Comparison of ENCODE assay signal across 8 cellular contexts in the genomic region with DNA sequence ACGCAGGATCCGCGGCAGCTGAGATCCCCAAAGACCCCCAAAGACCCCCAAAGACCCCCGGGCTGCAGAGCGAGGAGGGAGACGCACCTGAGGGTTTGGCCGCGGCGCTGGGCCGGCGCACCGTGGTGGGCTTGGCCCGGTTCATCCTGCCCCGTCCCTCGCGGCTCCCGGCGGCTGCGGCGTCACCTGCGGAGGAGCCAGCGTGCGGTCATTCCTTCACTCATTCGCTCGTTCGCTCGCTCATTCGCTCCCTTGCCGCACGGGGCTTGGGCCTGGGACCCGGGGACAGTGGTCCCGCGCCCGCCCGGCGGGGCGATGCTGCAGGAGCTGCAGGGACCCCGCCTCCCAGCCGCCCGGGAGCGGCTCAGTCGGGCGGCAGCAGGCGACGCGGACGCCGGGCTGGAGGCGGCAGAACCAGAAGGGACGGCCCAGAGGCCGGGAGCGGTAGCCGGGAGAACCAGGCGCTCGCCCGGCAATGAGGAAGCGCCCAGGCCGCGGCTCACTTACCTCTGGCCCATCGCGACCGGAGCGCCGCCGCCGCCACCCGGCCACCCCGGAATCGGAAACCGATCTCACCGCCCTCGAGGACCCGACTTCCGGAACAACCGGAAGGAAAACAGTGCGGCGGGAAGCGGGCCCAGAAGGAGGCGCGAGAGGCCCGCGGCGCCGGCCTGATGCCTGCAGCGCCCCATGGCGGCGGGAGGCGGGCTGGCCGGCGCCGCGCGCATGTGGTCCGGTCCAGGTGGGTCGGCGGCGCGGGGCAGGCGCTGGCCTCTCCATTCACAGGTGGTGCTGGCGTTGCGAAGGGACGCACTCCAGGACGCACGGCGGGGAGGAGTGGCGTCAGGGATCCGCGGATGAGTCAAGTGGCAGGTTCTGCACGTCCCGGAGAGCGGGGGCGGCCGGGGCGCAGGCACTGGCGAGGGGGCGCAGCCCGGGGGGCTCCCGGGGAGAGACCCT. TPM values are rescaled to one million over a fixed set of nuclear protein-coding genes. Genes with fewer than 3 reads are reported as not detected.
DNase-seq lines count a peak whose midpoint lies in the region; ATAC-seq lines count a peak whose summit lies in the region.

A gene with protein sequence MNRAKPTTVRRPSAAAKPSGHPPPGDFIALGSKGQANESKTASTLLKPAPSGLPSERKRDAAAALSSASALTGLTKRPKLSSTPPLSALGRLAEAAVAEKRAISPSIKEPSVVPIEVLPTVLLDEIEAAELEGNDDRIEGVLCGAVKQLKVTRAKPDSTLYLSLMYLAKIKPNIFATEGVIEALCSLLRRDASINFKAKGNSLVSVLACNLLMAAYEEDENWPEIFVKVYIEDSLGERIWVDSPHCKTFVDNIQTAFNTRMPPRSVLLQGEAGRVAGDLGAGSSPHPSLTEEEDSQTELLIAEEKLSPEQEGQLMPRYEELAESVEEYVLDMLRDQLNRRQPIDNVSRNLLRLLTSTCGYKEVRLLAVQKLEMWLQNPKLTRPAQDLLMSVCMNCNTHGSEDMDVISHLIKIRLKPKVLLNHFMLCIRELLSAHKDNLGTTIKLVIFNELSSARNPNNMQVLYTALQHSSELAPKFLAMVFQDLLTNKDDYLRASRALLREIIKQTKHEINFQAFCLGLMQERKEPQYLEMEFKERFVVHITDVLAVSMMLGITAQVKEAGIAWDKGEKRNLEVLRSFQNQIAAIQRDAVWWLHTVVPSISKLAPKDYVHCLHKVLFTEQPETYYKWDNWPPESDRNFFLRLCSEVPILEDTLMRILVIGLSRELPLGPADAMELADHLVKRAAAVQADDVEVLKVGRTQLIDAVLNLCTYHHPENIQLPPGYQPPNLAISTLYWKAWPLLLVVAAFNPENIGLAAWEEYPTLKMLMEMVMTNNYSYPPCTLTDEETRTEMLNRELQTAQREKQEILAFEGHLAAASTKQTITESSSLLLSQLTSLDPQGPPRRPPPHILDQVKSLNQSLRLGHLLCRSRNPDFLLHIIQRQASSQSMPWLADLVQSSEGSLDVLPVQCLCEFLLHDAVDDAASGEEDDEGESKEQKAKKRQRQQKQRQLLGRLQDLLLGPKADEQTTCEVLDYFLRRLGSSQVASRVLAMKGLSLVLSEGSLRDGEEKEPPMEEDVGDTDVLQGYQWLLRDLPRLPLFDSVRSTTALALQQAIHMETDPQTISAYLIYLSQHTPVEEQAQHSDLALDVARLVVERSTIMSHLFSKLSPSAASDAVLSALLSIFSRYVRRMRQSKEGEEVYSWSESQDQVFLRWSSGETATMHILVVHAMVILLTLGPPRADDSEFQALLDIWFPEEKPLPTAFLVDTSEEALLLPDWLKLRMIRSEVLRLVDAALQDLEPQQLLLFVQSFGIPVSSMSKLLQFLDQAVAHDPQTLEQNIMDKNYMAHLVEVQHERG (N-terminal part only) (minus strand): TSS at position 574 of the 960 bp plus-strand sequence. CDS start 429 bp downstream, at position 145.

- H3K27ac ChIP-seq in cingulate gyrus (ENCODE audit: low read depth, low read length) (peak within 1 kb of the TSS; percentile 54), layer of hippocampus (ENCODE audit: low read depth, low read length) (peak within 1 kb of the TSS; percentile 18)

- POLR2A ChIA-PET in activated CD4-positive, alpha-beta T cell treated with anti-CD3 and anti-CD28 coated beads for 36 hours (lab: Charles Lee), result no interaction called here

- intact Hi-C loops in activated CD4-positive, alpha-beta T cell treated with anti-CD3 and anti-CD28 coated beads for 36 hours (cut with DNase I, micrococcal nuclease), result loop anchor here (1.0 to 2.0 kb wide), 9 partner anchors 26 to 850 kb away; a partner anchor contains a TSS

- peaks cover 18% of the 10 kb centered on the region for H3K36me3 Mint-ChIP-seq in activated CD4-positive, alpha-beta T cell treated with anti-CD3 and anti-CD28 coated beads for 36 hours (ENCODE audit: low read depth)

- peak within 1 kb of the TSS; percentile 85 for H3K4me3 Mint-ChIP-seq in activated CD4-positive, alpha-beta T cell treated with anti-CD3 and anti-CD28 coated beads for 36 hours

- ATAC-seq in GM19035 (IDR thresholded peaks at IDR 0.05; ENCODE audit: unreplicated experiment), result peak; percentile 94
- peak; percentile 86 for ATAC-seq in HG03354 (IDR thresholded peaks at IDR 0.05; ENCODE audit: poor library complexity, severe bottlenecking, unreplicated experiment)
- ATAC-seq in activated CD4-positive, alpha-beta T cell treated with anti-CD3 and anti-CD28 coated beads for 36 hours, result peak; percentile 88

- no peaks in the 10 kb centered on the region for H3K27me3 ChIP-seq in layer of hippocampus (ENCODE audit: control insufficient read depth, insufficient read depth, low read length)

- H3K27me3 Mint-ChIP-seq in activated CD4-positive, alpha-beta T cell treated with anti-CD3 and anti-CD28 coated beads for 36 hours, result no peaks in the 10 kb centered on the region

- H3K9me3 Mint-ChIP-seq in activated CD4-positive, alpha-beta T cell treated with anti-CD3 and anti-CD28 coated beads for 36 hours (ENCODE audit: low read depth), result no peaks in the 10 kb centered on the region

- peaks cover 41% of the 10 kb centered on the region for H3K4me1 Mint-ChIP-seq in activated CD4-positive, alpha-beta T cell treated with anti-CD3 and anti-CD28 coated beads for 36 hours

- DNase-seq in AML-193 (lab: John Stamatoyannopoulos, UW) (peak; percentile 86), NCI-H460 (ENCODE audit: extremely low read depth, low read depth) (peak; percentile 92)
- DNase-seq in activated CD4-positive, alpha-beta T cell treated with anti-CD3 and anti-CD28 coated beads for 36 hours, result peak; percentile 95
- DNase-seq in stimulated activated CD4-positive, alpha-beta T cell treated with anti-CD3 and anti-CD28 coated beads, Interleukin-1b, Interleukin-23, amount 100 ng/mL, for 4 hours (ENCODE audit: low read depth in 2 of 2), result peak; percentile 80 to 82

- CTCF ChIA-PET in activated CD4-positive, alpha-beta T cell treated with anti-CD3 and anti-CD28 coated beads for 36 hours (lab: Charles Lee), result interaction anchor here (0.6 kb wide), 1 partner anchor 311 kb away, joined by 3 read pairs; no protein-coding TSS in a partner anchor

- H3K27ac Mint-ChIP-seq in activated CD4-positive, alpha-beta T cell treated with anti-CD3 and anti-CD28 coated beads for 36 hours, result peak within 1 kb of the TSS; percentile 87

RNA-seq across cellular contexts. Expression of the gene that starts here (rescaled TPM):
- total RNA-seq in NCI-H460 (2014; rRNA removed; shearing (Covaris generic)), result 43.1 and 48.7 TPM in 2 replicates
- polyA plus RNA-seq in NCI-H460 (2014; cell fraction: nucleus; rRNA removed), result 130 and 165 TPM in 2 replicates
- 10 to 100 TPM; 78.1 to 81.7 TPM for total RNA-seq in activated CD4-positive, alpha-beta T cell treated with anti-CD3 and anti-CD28 coated beads for 36 hours

Comparison
In these comparisons a context has a peak if more than half of its experiments do, and no peak if none do; other contexts are left out.
1. Peak in every context shown above with its lines: DNase-seq, ATAC-seq and H3K27ac ChIP-seq.